In the genomic region with DNA sequence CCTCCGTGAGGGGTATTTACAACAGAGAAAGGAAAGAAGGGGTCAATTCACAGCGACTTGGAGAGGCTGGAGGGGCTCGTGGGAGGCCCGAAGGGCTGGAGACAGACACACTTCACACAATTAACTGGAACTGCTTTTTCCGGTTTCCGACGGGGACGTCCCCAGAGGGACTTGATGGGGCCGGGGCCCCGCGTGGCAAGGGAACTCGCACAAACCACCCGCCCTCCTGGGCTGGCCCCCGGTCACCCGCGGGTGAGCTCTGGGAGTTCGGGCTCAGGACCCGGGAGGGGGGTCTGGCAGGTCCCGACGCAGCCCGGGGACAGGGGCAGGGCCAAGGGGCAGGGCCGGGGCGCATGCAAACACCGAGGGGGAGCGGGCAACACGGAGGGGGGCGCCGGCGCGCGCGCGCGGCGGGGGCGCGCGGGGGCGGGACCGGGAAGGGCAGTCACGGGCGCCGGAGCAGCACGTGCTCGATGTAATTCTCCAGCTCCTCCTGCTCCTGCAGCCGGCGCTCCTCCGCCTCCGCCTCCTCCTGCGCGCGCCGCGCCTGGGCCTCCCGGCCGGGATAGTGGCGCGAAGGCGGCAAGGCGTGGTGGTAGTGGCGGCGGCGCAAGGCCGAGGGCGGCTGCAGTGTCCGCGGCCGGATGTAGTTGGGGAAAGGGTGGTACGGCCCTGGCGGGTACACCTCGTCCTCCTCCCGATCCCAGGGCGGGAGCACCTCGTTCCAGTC, we compare ENCODE assay signal across 8 cellular contexts. TPM values are rescaled to one million over a fixed set of nuclear protein-coding genes. Genes with fewer than 3 reads are reported as not detected.
DNase-seq lines count a peak whose midpoint lies in the region; ATAC-seq, FAIRE-seq and TF ChIP-seq lines count a peak whose summit lies in the region.

No MANE protein-coding gene starts in this region.

- TF ChIP-seq EP300 in HepG2 (IDR thresholded peaks at IDR 0.05; ENCODE audit: low read depth in 2 of 2, low read length in 2 of 2), result no peak
- TF ChIP-seq EP300 in HepG2 (CRISPR knock-in tag; IDR thresholded peaks at IDR 0.05; ENCODE audit: borderline replicate concordance), result no peak

- no peak for FAIRE-seq in HepG2 (lab: Jason Lieb, UNC)

- peak overlapping the region; percentile 57; the same call in 1 of the 2 replicates for H3K4me2 ChIP-seq in HepG2 (ENCODE audit: low read depth, low read length)

- peaks cover 9% of the 10 kb centered on the region; the same call in 1 of the 2 replicates for H4K20me1 ChIP-seq in HepG2 (ENCODE audit: insufficient read depth, low read length)

- DNase-seq in HepG2 (ENCODE audit: low spot score) (no peak), right lobe of liver (no peak), NCI-H2171 (lab: John Stamatoyannopoulos, UW) (peak; percentile 52), right cardiac atrium (peak; percentile 54 to 68 (median 65))
- no peak for DNase-seq in activated T-helper 1 cell treated with anti-CD3 and anti-CD28 coated beads, Interleukin-12 subunit alpha, Interleukin-12 subunit beta, Interleukin-2, Interleukin-4 antibody, amounts not matched to agents 30 ng/mL and 10 ng/mL and 1 ng/mL, durations not matched to agents 14 hours and 24 hours and 36 hours (ENCODE audit: low spot score)
- peak; percentile 35 for DNase-seq in stimulated activated naive CD8-positive, alpha-beta T cell treated with anti-CD3 and anti-CD28 coated beads, Interleukin-15, Interleukin-2, amounts not matched to agents 100 U/mL and 50 U/mL, for 24 hours
- no peak for DNase-seq in activated effector memory CD4-positive, alpha-beta T cell treated with Interleukin-2 at 50 U/mL for 16 hours

- H2AFZ ChIP-seq in HepG2 (ENCODE audit: low read length), result no peak overlapping the region

- no peak for TF ChIP-seq RAD21 in HepG2 (CRISPR knock-in tag; IDR thresholded peaks at IDR 0.05)

- H3K9me3 ChIP-seq in HepG2 (ENCODE audit: low read length) (no peaks in the 10 kb centered on the region), right lobe of liver (no peaks in the 10 kb centered on the region), right cardiac atrium (ENCODE audit: control insufficient read depth, low read length) (no peaks in the 10 kb centered on the region)

- H3K4me3 ChIP-seq in HepG2 (replicated peaks in 1 of 3; ENCODE audit: insufficient read depth in 1 of 3, low read depth in 2 of 3, low read length in 3 of 3) (peak overlapping the region in 2 of 3 experiments; percentile 33 to 54; a peak in 3 of 6 replicates), right lobe of liver (no peak overlapping the region), right cardiac atrium (ENCODE audit: low read length) (peak overlapping the region; percentile 8)

- H3K36me3 Mint-ChIP-seq in activated T-helper 1 cell treated with anti-CD3 and anti-CD28 coated beads, Interleukin-12 subunit alpha, Interleukin-12 subunit beta, Interleukin-2, Interleukin-4 antibody, amounts not matched to agents 30 ng/mL and 10 ng/mL and 1 ng/mL, durations not matched to agents 14 hours and 24 hours and 36 hours (ENCODE audit: low read depth), result peaks cover 16% of the 10 kb centered on the region

- CTCF ChIA-PET in HepG2 (lab: Yijun Ruan, JAX; ENCODE audit: low intra/inter-chr PET ratio, low total read pairs), result no interaction called here

- H3K79me2 ChIP-seq in HepG2 (ENCODE audit: insufficient read depth, low read length), result no peaks in the 10 kb centered on the region

- H3K4me3 Mint-ChIP-seq in activated T-helper 1 cell treated with anti-CD3 and anti-CD28 coated beads, Interleukin-12 subunit alpha, Interleukin-12 subunit beta, Interleukin-2, Interleukin-4 antibody, amounts not matched to agents 30 ng/mL and 10 ng/mL and 1 ng/mL, durations not matched to agents 14 hours and 24 hours and 36 hours, result peak overlapping the region; percentile 68

- H3K9me3 Mint-ChIP-seq in activated T-helper 1 cell treated with anti-CD3 and anti-CD28 coated beads, Interleukin-12 subunit alpha, Interleukin-12 subunit beta, Interleukin-2, Interleukin-4 antibody, amounts not matched to agents 30 ng/mL and 10 ng/mL and 1 ng/mL, durations not matched to agents 14 hours and 24 hours and 36 hours, result no peaks in the 10 kb centered on the region

- TF ChIP-seq POLR2A in HepG2 (IDR thresholded peaks at IDR 0.05; ENCODE audit: insufficient read depth in 1 of 2, low read depth in 2 of 2, low read length in 2 of 2) (no peak), right lobe of liver (IDR thresholded peaks at IDR 0.05) (no peak)

- peak overlapping the region; percentile 34 for H3K27ac Mint-ChIP-seq in activated T-helper 1 cell treated with anti-CD3 and anti-CD28 coated beads, Interleukin-12 subunit alpha, Interleukin-12 subunit beta, Interleukin-2, Interleukin-4 antibody, amounts not matched to agents 30 ng/mL and 10 ng/mL and 1 ng/mL, durations not matched to agents 14 hours and 24 hours and 36 hours

- intact Hi-C loops in HepG2 (cut with micrococcal nuclease; ENCODE audit: unreplicated experiment) (no loop called here), right lobe of liver (cut with DNase I) (loop anchor here in 1 of 2 donors (10.0 kb wide), 1 partner anchor 122 kb away; no protein-coding TSS in a partner anchor), right cardiac atrium (cut with DNase I) (loop anchor here in 1 of 4 donors (10.0 kb wide), 1 partner anchor 268 kb away; a partner anchor contains a TSS)
- intact Hi-C loops in activated T-helper 1 cell treated with anti-CD3 and anti-CD28 coated beads, Interleukin-12 subunit alpha, Interleukin-12 subunit beta, Interleukin-2, Interleukin-4 antibody, amounts not matched to agents 30 ng/mL and 10 ng/mL and 1 ng/mL, durations not matched to agents 14 hours and 24 hours and 36 hours (cut with micrococcal nuclease), result no loop called here

- peaks cover 31% of the 10 kb centered on the region for H3K4me1 Mint-ChIP-seq in activated T-helper 1 cell treated with anti-CD3 and anti-CD28 coated beads, Interleukin-12 subunit alpha, Interleukin-12 subunit beta, Interleukin-2, Interleukin-4 antibody, amounts not matched to agents 30 ng/mL and 10 ng/mL and 1 ng/mL, durations not matched to agents 14 hours and 24 hours and 36 hours (ENCODE audit: low read depth)

- H3K27me3 ChIP-seq in HepG2 (ENCODE audit: control insufficient read depth in 1 of 2, insufficient read depth in 2 of 2, low read length in 2 of 2), result peaks cover 0 to 35% of the 10 kb centered on the region in 2 experiments; a peak in 4 of 5 replicates
- peaks cover 0 to 19% of the 10 kb centered on the region in 2 donors for H3K27me3 ChIP-seq in right lobe of liver
- no peaks in the 10 kb centered on the region for H3K27me3 ChIP-seq in right cardiac atrium (ENCODE audit: control insufficient read depth, insufficient read depth)

- TF ChIP-seq CTCF in HepG2 (CRISPR knock-in tag; IDR thresholded peaks at IDR 0.05) (no peak), right lobe of liver (IDR thresholded peaks at IDR 0.05) (no peak)

- no peak overlapping the region for H3K27ac ChIP-seq in HepG2 (ENCODE audit: extremely low read length, insufficient read depth, low read length)
- H3K27ac ChIP-seq in right lobe of liver, result no peak overlapping the region
- no peak overlapping the region for H3K27ac ChIP-seq in right cardiac atrium (ENCODE audit: low read length)

- in situ Hi-C loops in HepG2 (cut with HindIII; ENCODE audit: extremely low pct_ligation_motif_present, low pct_unique_long_range_greater_than_20kb), result no loop called here

- no TSS peak for BruUV-seq in HepG2 (replicated peaks; lab: Mats Ljungman, UMichigan)

- POLR2A ChIA-PET in HepG2 (lab: Yijun Ruan, JAX), result no interaction called here

- no peak; the same call in 2 of the 3 replicates for ATAC-seq in HepG2
- ATAC-seq in right lobe of liver, result no peak
- peak in 1 of 2 donors; percentile 60 for ATAC-seq in right cardiac atrium
- no peak for ATAC-seq in stimulated activated naive CD8-positive, alpha-beta T cell treated with anti-CD3 and anti-CD28 coated beads, Interleukin-15, Interleukin-2, amounts not matched to agents 100 U/mL and 50 U/mL, for 24 hours
- ATAC-seq in GM18511 (IDR thresholded peaks at IDR 0.05; ENCODE audit: unreplicated experiment), result no peak

- peaks cover 39% of the 10 kb centered on the region for H3K27me3 Mint-ChIP-seq in activated T-helper 1 cell treated with anti-CD3 and anti-CD28 coated beads, Interleukin-12 subunit alpha, Interleukin-12 subunit beta, Interleukin-2, Interleukin-4 antibody, amounts not matched to agents 30 ng/mL and 10 ng/mL and 1 ng/mL, durations not matched to agents 14 hours and 24 hours and 36 hours (ENCODE audit: insufficient read depth)

- H3K4me1 ChIP-seq in HepG2 (ENCODE audit: insufficient read depth, low read length), result peaks cover 37% of the 10 kb centered on the region
- H3K4me1 ChIP-seq in right lobe of liver, result peaks cover 0 to 20% (median 0%) of the 10 kb centered on the region in 4 donors
- peaks cover 6% of the 10 kb centered on the region for H3K4me1 ChIP-seq in right cardiac atrium (ENCODE audit: control insufficient read depth, insufficient read depth, low read length)

- H3K9ac ChIP-seq in HepG2 (ENCODE audit: insufficient read depth, low read depth, low read length), result no peak overlapping the region

- WGBS in HepG2 (ENCODE audit: low lambda C conversion rate), result 41% methylated on average over 33 of the region's 74 CpGs
- WGBS in right lobe of liver (ENCODE audit: insufficient coverage, low coverage, low lambda C conversion rate, missing lambda C conversion rate), result 5% methylated on average over 20 of the region's 74 CpGs
- 2% methylated on average over 72 of the region's 74 CpGs for WGBS in right cardiac atrium

- H3K36me3 ChIP-seq in HepG2 (replicated peaks in 1 of 2; ENCODE audit: control insufficient read depth in 1 of 2, insufficient read depth in 2 of 2, low read length in 2 of 2), result peaks cover 0 to 7% of the 10 kb centered on the region in 2 experiments; a peak in 4 of 5 replicates
- H3K36me3 ChIP-seq in right lobe of liver, result peaks cover 0 to under 1% (median 0%) of the 10 kb centered on the region in 4 donors

RNA-seq across cellular contexts. Expression of a gene that starts 2.7 kb away (rescaled TPM):
- total RNA-seq in HepG2 (2016; rRNA removed; fragmentation: Illumina TruSeq; extraction: Trizol) (0.10 and 0.46 TPM in 2 replicates), right lobe of liver (not detected), right cardiac atrium (not detected)
- total RNA-seq in HepG2 (2016; cell fraction: cytosol; rRNA removed; fragmentation: Illumina TruSeq; extraction: Trizol; ENCODE audit: low read depth), result 0.18 TPM in 1 of 2 replicates, not detected in the other
- 0.52 TPM in 1 of 2 replicates, not detected in the other for total RNA-seq in HepG2 (2016; cell fraction: insoluble cytoplasmic fraction; rRNA removed; fragmentation: Illumina TruSeq; extraction: Trizol)
- 0.10 and 0.15 TPM in 2 replicates for total RNA-seq in HepG2 (2016; cell fraction: membrane; rRNA removed; fragmentation: Illumina TruSeq; extraction: Trizol)
- 0.44 and 0.78 TPM in 2 replicates for total RNA-seq in HepG2 (2016; cell fraction: nucleus; rRNA removed; fragmentation: Illumina TruSeq; extraction: Trizol)
- polyA plus RNA-seq in HepG2 (2011; rRNA removed) (0.12 and 0.21 TPM in 2 replicates), right cardiac atrium (0.07 TPM)
- 0.12 and 0.23 TPM in 2 replicates for polyA plus RNA-seq in HepG2 (2011; cell fraction: cytosol; rRNA removed)
- polyA plus RNA-seq in HepG2 (2011; cell fraction: nucleus; rRNA removed), result 0.40 and 0.96 TPM in 2 replicates
- polyA plus RNA-seq in HepG2 (2012), result 0.09 and 0.31 TPM in 2 replicates
- polyA plus RNA-seq in HepG2 (2016; cell fraction: cytosol; fragmentation: Illumina TruSeq; extraction: Trizol; ENCODE audit: low read depth), result 0.06 and 0.09 TPM in 2 replicates
- polyA plus RNA-seq in HepG2 (2016; cell fraction: insoluble cytoplasmic fraction; fragmentation: Illumina TruSeq; extraction: Trizol; ENCODE audit: low read depth), result 0.15 and 0.16 TPM in 2 replicates
- polyA plus RNA-seq in HepG2 (2016; cell fraction: membrane; fragmentation: Illumina TruSeq; extraction: Trizol; ENCODE audit: low read depth), result 0.08 TPM in 1 of 2 replicates, not detected in the other
- polyA plus RNA-seq in HepG2 (2016; cell fraction: nucleus; fragmentation: Illumina TruSeq; extraction: Trizol; ENCODE audit: insufficient read depth, low read depth), result 0.99 and 1.4 TPM in 2 replicates
- polyA minus RNA-seq in HepG2 (2011; rRNA and poly(A)+ RNA removed; ENCODE audit: low replicate concordance), result 0.14 and 0.16 TPM in 2 replicates
- 0.69 and 0.88 TPM in 2 replicates for polyA minus RNA-seq in HepG2 (2011; cell fraction: cytosol; rRNA and poly(A)+ RNA removed)
- not detected in 2 replicates for polyA minus RNA-seq in HepG2 (2011; cell fraction: nucleus; rRNA and poly(A)+ RNA removed)
- total RNA-seq in activated T-helper 1 cell treated with anti-CD3 and anti-CD28 coated beads, Interleukin-12 subunit alpha, Interleukin-12 subunit beta, Interleukin-2, Interleukin-4 antibody, amounts not matched to agents 30 ng/mL and 10 ng/mL and 1 ng/mL, durations not matched to agents 14 hours and 24 hours and 36 hours, result 0.10 and 0.21 TPM in 2 replicates

RNA-seq across cellular contexts. Expression of a gene that starts 8.4 kb away (rescaled TPM):
- total RNA-seq in HepG2 (2016; rRNA removed; fragmentation: Illumina TruSeq; extraction: Trizol) (57.5 and 77.9 TPM in 2 replicates), right lobe of liver (10 to 100 TPM; 24.0 to 56.5 (median 26.4) TPM), right cardiac atrium (10 to 100 TPM; 10.7 to 14.3 (median 12.0) TPM)
- total RNA-seq in HepG2 (2016; cell fraction: cytosol; rRNA removed; fragmentation: Illumina TruSeq; extraction: Trizol; ENCODE audit: low read depth), result 12.5 and 16.2 TPM in 2 replicates
- 61.5 and 77.2 TPM in 2 replicates for total RNA-seq in HepG2 (2016; cell fraction: insoluble cytoplasmic fraction; rRNA removed; fragmentation: Illumina TruSeq; extraction: Trizol)
- 27.8 and 28.9 TPM in 2 replicates for total RNA-seq in HepG2 (2016; cell fraction: membrane; rRNA removed; fragmentation: Illumina TruSeq; extraction: Trizol)
- total RNA-seq in HepG2 (2016; cell fraction: nucleus; rRNA removed; fragmentation: Illumina TruSeq; extraction: Trizol), result 21.6 and 22.0 TPM in 2 replicates
- polyA plus RNA-seq in HepG2 (2011; rRNA removed) (65.2 and 68.1 TPM in 2 replicates), right cardiac atrium (20.9 TPM)
- polyA plus RNA-seq in HepG2 (2011; cell fraction: cytosol; rRNA removed), result 72.3 and 73.9 TPM in 2 replicates
- polyA plus RNA-seq in HepG2 (2011; cell fraction: nucleus; rRNA removed), result 36.3 and 39.1 TPM in 2 replicates
- 37.2 and 44.1 TPM in 2 replicates for polyA plus RNA-seq in HepG2 (2012)
- polyA plus RNA-seq in HepG2 (2016; cell fraction: cytosol; fragmentation: Illumina TruSeq; extraction: Trizol; ENCODE audit: low read depth), result 12.3 and 17.5 TPM in 2 replicates
- 79.7 and 84.4 TPM in 2 replicates for polyA plus RNA-seq in HepG2 (2016; cell fraction: insoluble cytoplasmic fraction; fragmentation: Illumina TruSeq; extraction: Trizol; ENCODE audit: low read depth)
- polyA plus RNA-seq in HepG2 (2016; cell fraction: membrane; fragmentation: Illumina TruSeq; extraction: Trizol; ENCODE audit: low read depth), result 20.4 and 24.4 TPM in 2 replicates
- polyA plus RNA-seq in HepG2 (2016; cell fraction: nucleus; fragmentation: Illumina TruSeq; extraction: Trizol; ENCODE audit: insufficient read depth, low read depth), result 37.5 and 48.7 TPM in 2 replicates
- 27.0 and 72.1 TPM in 2 replicates for polyA minus RNA-seq in HepG2 (2011; rRNA and poly(A)+ RNA removed; ENCODE audit: low replicate concordance)
- polyA minus RNA-seq in HepG2 (2011; cell fraction: cytosol; rRNA and poly(A)+ RNA removed), result 13.5 and 15.9 TPM in 2 replicates
- polyA minus RNA-seq in HepG2 (2011; cell fraction: nucleus; rRNA and poly(A)+ RNA removed), result 6.6 and 8.1 TPM in 2 replicates
- 45.7 and 53.3 TPM in 2 replicates for total RNA-seq in activated T-helper 1 cell treated with anti-CD3 and anti-CD28 coated beads, Interleukin-12 subunit alpha, Interleukin-12 subunit beta, Interleukin-2, Interleukin-4 antibody, amounts not matched to agents 30 ng/mL and 10 ng/mL and 1 ng/mL, durations not matched to agents 14 hours and 24 hours and 36 hours

RNA-seq across cellular contexts. Expression of a gene that starts 17.4 kb away (rescaled TPM):
- total RNA-seq in HepG2 (2016; rRNA removed; fragmentation: Illumina TruSeq; extraction: Trizol) (not detected in 2 replicates), right lobe of liver (not detected), right cardiac atrium (not detected)
- not detected in 2 replicates for total RNA-seq in HepG2 (2016; cell fraction: cytosol; rRNA removed; fragmentation: Illumina TruSeq; extraction: Trizol; ENCODE audit: low read depth)
- total RNA-seq in HepG2 (2016; cell fraction: insoluble cytoplasmic fraction; rRNA removed; fragmentation: Illumina TruSeq; extraction: Trizol), result not detected in 2 replicates
- total RNA-seq in HepG2 (2016; cell fraction: membrane; rRNA removed; fragmentation: Illumina TruSeq; extraction: Trizol), result not detected in 2 replicates
- total RNA-seq in HepG2 (2016; cell fraction: nucleus; rRNA removed; fragmentation: Illumina TruSeq; extraction: Trizol), result not detected in 2 replicates
- polyA plus RNA-seq in HepG2 (2011; rRNA removed) (0.04 TPM in 1 of 2 replicates, not detected in the other), right cardiac atrium (not detected)
- 0.04 and 0.05 TPM in 2 replicates for polyA plus RNA-seq in HepG2 (2011; cell fraction: cytosol; rRNA removed)
- 0.24 and 0.34 TPM in 2 replicates for polyA plus RNA-seq in HepG2 (2011; cell fraction: nucleus; rRNA removed)
- polyA plus RNA-seq in HepG2 (2012), result 0.12 TPM in 1 of 2 replicates, not detected in the other
- polyA plus RNA-seq in HepG2 (2016; cell fraction: cytosol; fragmentation: Illumina TruSeq; extraction: Trizol; ENCODE audit: low read depth), result not detected in 2 replicates
- polyA plus RNA-seq in HepG2 (2016; cell fraction: insoluble cytoplasmic fraction; fragmentation: Illumina TruSeq; extraction: Trizol; ENCODE audit: low read depth), result not detected in 2 replicates
- polyA plus RNA-seq in HepG2 (2016; cell fraction: membrane; fragmentation: Illumina TruSeq; extraction: Trizol; ENCODE audit: low read depth), result not detected in 2 replicates
- not detected in 2 replicates for polyA plus RNA-seq in HepG2 (2016; cell fraction: nucleus; fragmentation: Illumina TruSeq; extraction: Trizol; ENCODE audit: insufficient read depth, low read depth)
- not detected in 2 replicates for polyA minus RNA-seq in HepG2 (2011; rRNA and poly(A)+ RNA removed; ENCODE audit: low replicate concordance)
- not detected in 2 replicates for polyA minus RNA-seq in HepG2 (2011; cell fraction: cytosol; rRNA and poly(A)+ RNA removed)
- polyA minus RNA-seq in HepG2 (2011; cell fraction: nucleus; rRNA and poly(A)+ RNA removed), result not detected in 2 replicates
- total RNA-seq in activated T-helper 1 cell treated with anti-CD3 and anti-CD28 coated beads, Interleukin-12 subunit alpha, Interleukin-12 subunit beta, Interleukin-2, Interleukin-4 antibody, amounts not matched to agents 30 ng/mL and 10 ng/mL and 1 ng/mL, durations not matched to agents 14 hours and 24 hours and 36 hours, result 0.08 TPM in 1 of 2 replicates, not detected in the other

RNA-seq across cellular contexts. Expression of a gene that starts 35.8 kb away (rescaled TPM):
- total RNA-seq in HepG2 (2016; rRNA removed; fragmentation: Illumina TruSeq; extraction: Trizol) (9.2 and 21.2 TPM in 2 replicates), right lobe of liver (100 to 1,000 TPM in 3 of 6 experiments, 10 to 100 TPM in 2, 1 to 10 TPM in 1; 5.4 to 497 (median 98.6) TPM), right cardiac atrium (10 to 100 TPM in 1 of 4 donors, 1 to 10 TPM in 3; 1.2 to 11.9 (median 2.2) TPM)
- total RNA-seq in HepG2 (2016; cell fraction: cytosol; rRNA removed; fragmentation: Illumina TruSeq; extraction: Trizol; ENCODE audit: low read depth), result 3.3 and 3.6 TPM in 2 replicates
- 8.0 and 21.0 TPM in 2 replicates for total RNA-seq in HepG2 (2016; cell fraction: insoluble cytoplasmic fraction; rRNA removed; fragmentation: Illumina TruSeq; extraction: Trizol)
- total RNA-seq in HepG2 (2016; cell fraction: membrane; rRNA removed; fragmentation: Illumina TruSeq; extraction: Trizol), result 8.0 and 9.1 TPM in 2 replicates
- 18.0 and 20.9 TPM in 2 replicates for total RNA-seq in HepG2 (2016; cell fraction: nucleus; rRNA removed; fragmentation: Illumina TruSeq; extraction: Trizol)
- polyA plus RNA-seq in HepG2 (2011; rRNA removed) (1,576 and 2,365 TPM in 2 replicates), right cardiac atrium (4.5 TPM)
- 1,491 and 1,809 TPM in 2 replicates for polyA plus RNA-seq in HepG2 (2011; cell fraction: cytosol; rRNA removed)
- polyA plus RNA-seq in HepG2 (2011; cell fraction: nucleus; rRNA removed), result 562 and 817 TPM in 2 replicates
- 545 and 706 TPM in 2 replicates for polyA plus RNA-seq in HepG2 (2012)
- 3.7 and 4.4 TPM in 2 replicates for polyA plus RNA-seq in HepG2 (2016; cell fraction: cytosol; fragmentation: Illumina TruSeq; extraction: Trizol; ENCODE audit: low read depth)
- 9.1 and 11.4 TPM in 2 replicates for polyA plus RNA-seq in HepG2 (2016; cell fraction: insoluble cytoplasmic fraction; fragmentation: Illumina TruSeq; extraction: Trizol; ENCODE audit: low read depth)
- 6.1 and 6.8 TPM in 2 replicates for polyA plus RNA-seq in HepG2 (2016; cell fraction: membrane; fragmentation: Illumina TruSeq; extraction: Trizol; ENCODE audit: low read depth)
- 38.3 and 38.7 TPM in 2 replicates for polyA plus RNA-seq in HepG2 (2016; cell fraction: nucleus; fragmentation: Illumina TruSeq; extraction: Trizol; ENCODE audit: insufficient read depth, low read depth)
- polyA minus RNA-seq in HepG2 (2011; rRNA and poly(A)+ RNA removed; ENCODE audit: low replicate concordance), result 6.3 and 1,949 TPM in 2 replicates
- polyA minus RNA-seq in HepG2 (2011; cell fraction: cytosol; rRNA and poly(A)+ RNA removed), result 904 and 1,305 TPM in 2 replicates
- polyA minus RNA-seq in HepG2 (2011; cell fraction: nucleus; rRNA and poly(A)+ RNA removed), result 242 and 430 TPM in 2 replicates
- 0.36 and 0.47 TPM in 2 replicates for total RNA-seq in activated T-helper 1 cell treated with anti-CD3 and anti-CD28 coated beads, Interleukin-12 subunit alpha, Interleukin-12 subunit beta, Interleukin-2, Interleukin-4 antibody, amounts not matched to agents 30 ng/mL and 10 ng/mL and 1 ng/mL, durations not matched to agents 14 hours and 24 hours and 36 hours

RNA-seq across cellular contexts. Expression of a gene that starts 38.1 kb away (rescaled TPM):
- total RNA-seq in HepG2 (2016; rRNA removed; fragmentation: Illumina TruSeq; extraction: Trizol), result 5.5 and 22.5 TPM in 2 replicates
- total RNA-seq in HepG2 (2016; cell fraction: cytosol; rRNA removed; fragmentation: Illumina TruSeq; extraction: Trizol; ENCODE audit: low read depth), result 4.9 TPM in 2 replicates
- total RNA-seq in HepG2 (2016; cell fraction: insoluble cytoplasmic fraction; rRNA removed; fragmentation: Illumina TruSeq; extraction: Trizol), result 5.7 and 22.7 TPM in 2 replicates
- 4.8 and 5.0 TPM in 2 replicates for total RNA-seq in HepG2 (2016; cell fraction: membrane; rRNA removed; fragmentation: Illumina TruSeq; extraction: Trizol)
- 38.2 and 46.4 TPM in 2 replicates for total RNA-seq in HepG2 (2016; cell fraction: nucleus; rRNA removed; fragmentation: Illumina TruSeq; extraction: Trizol)
- 30.5 and 39.2 TPM in 2 replicates for polyA plus RNA-seq in HepG2 (2011; rRNA removed)
- 16.6 and 17.2 TPM in 2 replicates for polyA plus RNA-seq in HepG2 (2011; cell fraction: cytosol; rRNA removed)
- 82.9 and 84.5 TPM in 2 replicates for polyA plus RNA-seq in HepG2 (2011; cell fraction: nucleus; rRNA removed)
- polyA plus RNA-seq in HepG2 (2012), result 17.1 and 24.2 TPM in 2 replicates
- 1.8 and 2.5 TPM in 2 replicates for polyA plus RNA-seq in HepG2 (2016; cell fraction: cytosol; fragmentation: Illumina TruSeq; extraction: Trizol; ENCODE audit: low read depth)
- polyA plus RNA-seq in HepG2 (2016; cell fraction: insoluble cytoplasmic fraction; fragmentation: Illumina TruSeq; extraction: Trizol; ENCODE audit: low read depth), result 5.6 and 6.9 TPM in 2 replicates
- 2.9 and 3.0 TPM in 2 replicates for polyA plus RNA-seq in HepG2 (2016; cell fraction: membrane; fragmentation: Illumina TruSeq; extraction: Trizol; ENCODE audit: low read depth)
- polyA plus RNA-seq in HepG2 (2016; cell fraction: nucleus; fragmentation: Illumina TruSeq; extraction: Trizol; ENCODE audit: insufficient read depth, low read depth), result 38.7 and 42.5 TPM in 2 replicates
- 121 TPM in 1 of 2 replicates, not detected in the other for polyA minus RNA-seq in HepG2 (2011; rRNA and poly(A)+ RNA removed; ENCODE audit: low replicate concordance)
- 14.9 and 15.6 TPM in 2 replicates for polyA minus RNA-seq in HepG2 (2011; cell fraction: cytosol; rRNA and poly(A)+ RNA removed)
- 233 and 284 TPM in 2 replicates for polyA minus RNA-seq in HepG2 (2011; cell fraction: nucleus; rRNA and poly(A)+ RNA removed)
- 10 to 100 TPM in 5 of 6 experiments, 1 to 10 TPM in 1; 8.4 to 28.6 (median 15.7) TPM for total RNA-seq in right lobe of liver
- total RNA-seq in activated T-helper 1 cell treated with anti-CD3 and anti-CD28 coated beads, Interleukin-12 subunit alpha, Interleukin-12 subunit beta, Interleukin-2, Interleukin-4 antibody, amounts not matched to agents 30 ng/mL and 10 ng/mL and 1 ng/mL, durations not matched to agents 14 hours and 24 hours and 36 hours, result not detected in 2 replicates
- total RNA-seq in right cardiac atrium, result not detected
- polyA plus RNA-seq in right cardiac atrium, result not detected

Comparison
In these comparisons a context has a peak if more than half of its experiments do, and no peak if none do; other contexts are left out.
1. H3K4me3 ChIP-seq: peak in HepG2 (2 of 3) and right cardiac atrium (single experiment); none in right lobe of liver (0 of 3).
2. DNase-seq: peak in NCI-H2171 (single experiment), right cardiac atrium (3 of 3) and stimulated activated naive CD8-positive, alpha-beta T cell treated with anti-CD3 and anti-CD28 coated beads, Interleukin-15, Interleukin-2, amounts not matched to agents 100 U/mL and 50 U/mL, for 24 hours (single experiment); none in HepG2 (single experiment), right lobe of liver (0 of 3), activated T-helper 1 cell treated with anti-CD3 and anti-CD28 coated beads, Interleukin-12 subunit alpha, Interleukin-12 subunit beta, Interleukin-2, Interleukin-4 antibody, amounts not matched to agents 30 ng/mL and 10 ng/mL and 1 ng/mL, durations not matched to agents 14 hours and 24 hours and 36 hours (single experiment) and activated effector memory CD4-positive, alpha-beta T cell treated with Interleukin-2 at 50 U/mL for 16 hours (single experiment).